ENCODE assay signal across 8 cellular contexts in genomic region chr10:50739618-50740350, GRCh38. TPM values are rescaled to one million over a fixed set of nuclear protein-coding genes. Genes with fewer than 3 reads are reported as not detected.
DNase-seq lines count a peak whose midpoint lies in the region; ATAC-seq, FAIRE-seq and TF ChIP-seq lines count a peak whose summit lies in the region.

TSS of gene ASAH2B (plus strand) at chr10:50739936. CDS start at chr10:50745131, 5,195 bp downstream.

- intact Hi-C loops in breast epithelium (cut with DNase I; ENCODE audit: low total_unique reads) = no loop called here

- H3K9me3 ChIP-seq in breast epithelium = no peaks in the 10 kb centered on the region

- H3K4me1 ChIP-seq in breast epithelium = no peaks in the 10 kb centered on the region

- DNase-seq in GM12892 (ENCODE audit: insufficient read length) (peak; percentile 41), NCI-H1930 (lab: John Stamatoyannopoulos, UW) (peak; percentile 6 to 38), breast epithelium (ENCODE audit: low spot score in 2 of 2) (peak; percentile 53 to 78), iPS-NIHi7 (ENCODE audit: extremely low spot score) (peak; percentile 63), NCI-H187 treated with DMSO at 0.1 percent for 48 hours (lab: John Stamatoyannopoulos, UW) (no peak)

- H3K4me3 ChIP-seq in breast epithelium (peak within 1 kb of the TSS; percentile 57 to 76 (median 66)), skin epidermis (peak within 1 kb of the TSS; percentile 48 to 78 (median 68))

- TF ChIP-seq POLR2A in GM12892 (IDR thresholded peaks at IDR 0.05; ENCODE audit: low read depth, low read length) (peak; percentile 82; the same call in 1 of the 2 replicates), breast epithelium (IDR thresholded peaks at IDR 0.05) (no peak)

- H3K27me3 ChIP-seq in breast epithelium = no peaks in the 10 kb centered on the region

- peak; percentile 86 for FAIRE-seq in GM12892 (lab: Jason Lieb, UNC)

- no peak for TF ChIP-seq CTCF in VCaP (conservative IDR thresholded peaks at IDR 0.05)
- TF ChIP-seq CTCF in breast epithelium (IDR thresholded peaks at IDR 0.05) = no peak

- peak within 1 kb of the TSS; percentile 78 for H3K27ac ChIP-seq in VCaP
- peak within 1 kb of the TSS; percentile 71 to 79 for H3K27ac ChIP-seq in breast epithelium
- H3K27ac ChIP-seq in skin epidermis = peak within 1 kb of the TSS; percentile 32 to 90 (median 75)

- H3K36me3 ChIP-seq in breast epithelium = no peaks in the 10 kb centered on the region

- ATAC-seq in HG02642 (IDR thresholded peaks at IDR 0.05; ENCODE audit: poor library complexity, unreplicated experiment) = peak; percentile 91

RNA-seq across cellular contexts. Expression of gene ASAH2B, which starts in this region (rescaled TPM):
- 4.2 TPM for polyA plus RNA-seq in GM12892 (2012; ENCODE audit: missing spikeins)
- total RNA-seq in breast epithelium = 1 to 10 TPM; 1.4 to 3.7 (median 2.6) TPM
